In genomic region chr3:153639634-153640033, GRCh38 we compare ENCODE assay signal across 15 cellular contexts.
"Had no signal": no experiment of that assay in that cellular context is flagged by ENCODE, and none has a peak within 500 bp of the region (broad histone marks: within the 10 kb centered on the region; RNA-seq: fewer than 3 reads in every experiment).

No MANE protein-coding gene starts in this region.

- H3K9me3 Mint-ChIP-seq: T-cell had no signal

- H3K4me1 Mint-ChIP-seq: stimulated activated naive B cell treated with anti-CD40 and anti-IgM and Interleukin-4, amounts not matched to agents 10 μg/mL and 1 μg/mL and 100 μg/mL, for 72 hours had no signal

- H3K36me3 Mint-ChIP-seq: stimulated activated naive B cell treated with anti-CD40 and anti-IgM and Interleukin-4, amounts not matched to agents 10 μg/mL and 1 μg/mL and 100 μg/mL, for 72 hours; T-cell had no signal

- H3K27me3 ChIP-seq: cardiac muscle cell, vagina had no signal

- H3K36me3 ChIP-seq: cardiac muscle cell, vagina had no signal

- H3K4me1 ChIP-seq: vagina had no signal

- DNase-seq: activated CD4-positive, alpha-beta T cell treated with anti-CD3 and anti-CD28 coated beads for 36 hours; activated CD4-positive, alpha-beta T cell treated with anti-CD3 and anti-CD28 coated beads, Interleukin-2, amount 50 U/mL, for 48 hours; effector memory CD8-positive, alpha-beta T cell; foreskin melanocyte; glutamatergic neuron; kidney glomerular epithelial cell; nucleus accumbens; stimulated activated naive B cell treated with anti-CD40 and anti-IgM and Interleukin-4, amounts not matched to agents 10 μg/mL and 1 μg/mL and 100 μg/mL, for 72 hours; T-cell; trophoblast cell had no signal

- H3K27me3 Mint-ChIP-seq: activated CD4-positive, alpha-beta T cell treated with anti-CD3 and anti-CD28 coated beads for 36 hours; activated naive CD8-positive, alpha-beta T cell; effector memory CD8-positive, alpha-beta T cell; stimulated activated naive B cell treated with anti-CD40 and anti-IgM and Interleukin-4, amounts not matched to agents 10 μg/mL and 1 μg/mL and 100 μg/mL, for 72 hours; T-cell had no signal

- H3K4me3 ChIP-seq: cardiac muscle cell, vagina had no signal

- H3K4me3 Mint-ChIP-seq: activated CD4-positive, alpha-beta T cell treated with anti-CD3 and anti-CD28 coated beads for 36 hours; activated naive CD8-positive, alpha-beta T cell; activated T-helper 1 cell treated with anti-CD3 and anti-CD28 coated beads, Interleukin-12 subunit alpha, Interleukin-12 subunit beta, Interleukin-2, Interleukin-4 antibody, amounts not matched to agents 30 ng/mL and 10 ng/mL and 1 ng/mL, durations not matched to agents 14 hours and 24 hours and 36 hours; effector memory CD8-positive, alpha-beta T cell; natural killer cell treated with Interleukin-12 subunit alpha and Interleukin-12 subunit beta and Interleukin-15 and Interleukin-18, amount 100 ng/mL, for 72 hours; stimulated activated naive B cell treated with anti-CD40 and anti-IgM and Interleukin-4, amounts not matched to agents 10 μg/mL and 1 μg/mL and 100 μg/mL, for 72 hours; T-cell had no signal

- H3K27ac ChIP-seq: cardiac muscle cell, vagina had no signal

- ATAC-seq: activated CD4-positive, alpha-beta T cell treated with anti-CD3 and anti-CD28 coated beads for 36 hours; effector memory CD8-positive, alpha-beta T cell; natural killer cell treated with Interleukin-12 subunit alpha and Interleukin-12 subunit beta and Interleukin-15 and Interleukin-18, amount 100 ng/mL, for 72 hours; stimulated activated naive B cell treated with anti-CD40 and anti-IgM and Interleukin-4, amounts not matched to agents 10 μg/mL and 1 μg/mL and 100 μg/mL, for 72 hours; T-cell had no signal

- H3K9me3 ChIP-seq: vagina had no signal
